ENCODE assay signal across 1 cellular context in genomic region chr1:88175120-88175630, GRCh38.
TF ChIP-seq lines count a peak whose summit lies in the region.

No MANE protein-coding gene starts in this region.

TF ChIP-seq in SK-N-SH treated with all-trans-retinoic acid at 6 μM for 48 hours, 23 proteins besides CTCF, POLR2A, EP300 and RAD21 (continued from another document):
- TF ChIP-seq, protein P1, sequence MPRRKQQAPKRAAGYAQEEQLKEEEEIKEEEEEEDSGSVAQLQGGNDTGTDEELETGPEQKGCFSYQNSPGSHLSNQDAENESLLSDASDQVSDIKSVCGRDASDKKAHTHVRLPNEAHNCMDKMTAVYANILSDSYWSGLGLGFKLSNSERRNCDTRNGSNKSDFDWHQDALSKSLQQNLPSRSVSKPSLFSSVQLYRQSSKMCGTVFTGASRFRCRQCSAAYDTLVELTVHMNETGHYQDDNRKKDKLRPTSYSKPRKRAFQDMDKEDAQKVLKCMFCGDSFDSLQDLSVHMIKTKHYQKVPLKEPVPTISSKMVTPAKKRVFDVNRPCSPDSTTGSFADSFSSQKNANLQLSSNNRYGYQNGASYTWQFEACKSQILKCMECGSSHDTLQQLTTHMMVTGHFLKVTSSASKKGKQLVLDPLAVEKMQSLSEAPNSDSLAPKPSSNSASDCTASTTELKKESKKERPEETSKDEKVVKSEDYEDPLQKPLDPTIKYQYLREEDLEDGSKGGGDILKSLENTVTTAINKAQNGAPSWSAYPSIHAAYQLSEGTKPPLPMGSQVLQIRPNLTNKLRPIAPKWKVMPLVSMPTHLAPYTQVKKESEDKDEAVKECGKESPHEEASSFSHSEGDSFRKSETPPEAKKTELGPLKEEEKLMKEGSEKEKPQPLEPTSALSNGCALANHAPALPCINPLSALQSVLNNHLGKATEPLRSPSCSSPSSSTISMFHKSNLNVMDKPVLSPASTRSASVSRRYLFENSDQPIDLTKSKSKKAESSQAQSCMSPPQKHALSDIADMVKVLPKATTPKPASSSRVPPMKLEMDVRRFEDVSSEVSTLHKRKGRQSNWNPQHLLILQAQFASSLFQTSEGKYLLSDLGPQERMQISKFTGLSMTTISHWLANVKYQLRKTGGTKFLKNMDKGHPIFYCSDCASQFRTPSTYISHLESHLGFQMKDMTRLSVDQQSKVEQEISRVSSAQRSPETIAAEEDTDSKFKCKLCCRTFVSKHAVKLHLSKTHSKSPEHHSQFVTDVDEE (CRISPR knock-in tag; IDR thresholded peaks at IDR 0.05): no peak
- TF ChIP-seq PPARA (CRISPR knock-in tag; IDR thresholded peaks at IDR 0.05; ENCODE audit: borderline replicate concordance): no peak
- TF ChIP-seq ZFP30 (CRISPR knock-in tag; IDR thresholded peaks at IDR 0.05): no peak
- TF ChIP-seq ARNTL (CRISPR knock-in tag; IDR thresholded peaks at IDR 0.05; ENCODE audit: borderline replicate concordance, low read depth): no peak
- TF ChIP-seq SNAI2 (CRISPR knock-in tag; IDR thresholded peaks at IDR 0.05): no peak
